ENCODE assay signal across 14 cellular contexts in genomic region chr7:143325215-143325614, GRCh38. TPM values are rescaled to one million over a fixed set of nuclear protein-coding genes. Genes with fewer than 3 reads are reported as not detected.
DNase-seq lines count a peak whose midpoint lies in the region; ATAC-seq, FAIRE-seq and TF ChIP-seq lines count a peak whose summit lies in the region.
"Had no signal": no experiment of that assay in that cellular context is flagged by ENCODE, and none has a peak within 500 bp of the region (broad histone marks: within the 10 kb centered on the region; RNA-seq: fewer than 3 reads in every experiment).

No MANE protein-coding gene starts in this region.

- H3K79me2 ChIP-seq in GM23248 (ENCODE audit: insufficient read depth): no peaks in the 10 kb centered on the region

- H3K9me2 ChIP-seq in GM23248 (ENCODE audit: insufficient read depth): no peaks in the 10 kb centered on the region

- H2AFZ ChIP-seq in GM23248: no peak overlapping the region

- H3K4me1 ChIP-seq in left lung (no peaks in the 10 kb centered on the region), heart left ventricle (peaks cover 0 to 17% (median 0%) of the 10 kb centered on the region in 12 donors), GM23248 (ENCODE audit: insufficient read depth) (no peaks in the 10 kb centered on the region), small intestine (ENCODE audit: control insufficient read depth in 2 of 2, insufficient read depth in 1 of 2, low read depth in 1 of 2, low read length in 1 of 2) (no peaks in the 10 kb centered on the region)
- H3K4me1 ChIP-seq: uterus had no signal

- ATAC-seq in GM18867 (IDR thresholded peaks at IDR 0.05; ENCODE audit: unreplicated experiment): peak; percentile 77
- ATAC-seq in GM21447 (IDR thresholded peaks at IDR 0.05; ENCODE audit: unreplicated experiment): peak; percentile 62
- peak; percentile 47 for ATAC-seq in HG03457 (IDR thresholded peaks at IDR 0.05; ENCODE audit: unreplicated experiment)
- peak; percentile 19 for ATAC-seq in left lung
- no peak for ATAC-seq in heart left ventricle
- ATAC-seq: naive thymus-derived CD8-positive, alpha-beta T cell; Panc1 had no signal

- 51 to 65% (median 58%) methylated on average over 1 of the region's 1 CpG for WGBS in heart left ventricle, 4 donors
- WGBS in GM23248 (ENCODE audit: low coverage in 1 of 2, low lambda C conversion rate in 2 of 2, missing lambda C conversion rate in 2 of 2), 2 experiments: 36 to 64% methylated on average over 1 of the region's 1 CpG
- WGBS in small intestine, 3 donors: 53 to 86% (median 83%) methylated on average over 1 of the region's 1 CpG

- FAIRE-seq in small intestine (lab: Jason Lieb, UNC): no peak
- FAIRE-seq: GM18507 had no signal

- H3K4me3 ChIP-seq in left lung (no peak overlapping the region), heart left ventricle (no peak overlapping the region), GM23248 (no peak overlapping the region), small intestine (ENCODE audit: low read depth in 1 of 2, low read length in 2 of 2) (no peak overlapping the region)
- H3K4me3 ChIP-seq: breast epithelium, uterus had no signal

- H3K27me3 ChIP-seq in left lung (no peaks in the 10 kb centered on the region), heart left ventricle (no peaks in the 10 kb centered on the region), GM23248 (replicated peaks; ENCODE audit: insufficient read depth) (no peaks in the 10 kb centered on the region), small intestine (ENCODE audit: control insufficient read depth in 2 of 2, insufficient read depth in 2 of 2, low read length in 2 of 2) (no peaks in the 10 kb centered on the region)
- H3K27me3 ChIP-seq: breast epithelium, uterus had no signal

- in situ Hi-C loops in GM23248 (cut with MboI): no loop called here

- no peaks in the 10 kb centered on the region for H3F3A ChIP-seq in GM23248 (ENCODE audit: insufficient read depth)

- no peak overlapping the region for H3K27ac ChIP-seq in left lung
- H3K27ac ChIP-seq in heart left ventricle: no peak overlapping the region
- no peak overlapping the region for H3K27ac ChIP-seq in GM23248
- no peak overlapping the region for H3K27ac ChIP-seq in small intestine (ENCODE audit: low read depth in 1 of 2, low read length in 1 of 2)
- H3K27ac ChIP-seq: breast epithelium, KMS-11, uterus had no signal

- TF ChIP-seq CTCF in left lung (IDR thresholded peaks at IDR 0.05): no peak
- no peak for TF ChIP-seq CTCF in heart left ventricle (IDR thresholded peaks at IDR 0.05)

- DNase-seq in left lung (no peak), SHP77 (lab: John Stamatoyannopoulos, UW) (no peak), heart left ventricle (no peak), GM23248 (no peak), small intestine (no peak)
- DNase-seq: naive thymus-derived CD8-positive, alpha-beta T cell; uterus had no signal

- no peaks in the 10 kb centered on the region for H3K36me3 ChIP-seq in left lung
- H3K36me3 ChIP-seq in heart left ventricle: no peaks in the 10 kb centered on the region
- H3K36me3 ChIP-seq in GM23248 (ENCODE audit: low read depth): no peaks in the 10 kb centered on the region
- no peaks in the 10 kb centered on the region for H3K36me3 ChIP-seq in small intestine (ENCODE audit: control insufficient read depth in 2 of 2, insufficient read depth in 2 of 2, low read length in 2 of 2)
- H3K36me3 ChIP-seq: breast epithelium, uterus had no signal

- intact Hi-C loops in left lung (cut with DNase I) (no loop called here), heart left ventricle (cut with DNase I) (loop anchor here in 2 of 10 donors (10.0 kb wide), 2 partner anchors 90 to 610 kb away; no protein-coding TSS in a partner anchor)

- TF ChIP-seq POLR2A in heart left ventricle (IDR thresholded peaks at IDR 0.05): no peak

- no peaks in the 10 kb centered on the region for H3K9me3 ChIP-seq in left lung
- no peaks in the 10 kb centered on the region for H3K9me3 ChIP-seq in heart left ventricle
- no peaks in the 10 kb centered on the region for H3K9me3 ChIP-seq in GM23248 (ENCODE audit: low read depth)
- H3K9me3 ChIP-seq in small intestine (ENCODE audit: control insufficient read depth, low read depth): no peaks in the 10 kb centered on the region
- H3K9me3 ChIP-seq: breast epithelium, uterus had no signal

- no peak overlapping the region for H3K9ac ChIP-seq in GM23248
- H3K9ac ChIP-seq: KMS-11 had no signal

- H3K4me2 ChIP-seq in GM23248 (ENCODE audit: unreplicated experiment): no peak overlapping the region
- H3K4me2 ChIP-seq: KMS-11 had no signal

- H4K20me1 ChIP-seq in GM23248 (ENCODE audit: insufficient read depth): no peaks in the 10 kb centered on the region

RNA-seq across cellular contexts. Expression of gene CLCN1, which starts 9.3 kb away (rescaled TPM):
- total RNA-seq in left lung (under 1 TPM; 0.08 to 0.09 TPM), heart left ventricle (1 to 10 TPM in 1 of 9 donors, not detected in 8; 1.4 TPM)
- polyA plus RNA-seq in heart left ventricle (under 1 TPM in 1 of 2 donors, not detected in 1; 0.03 TPM), GM23248 (2016; fragmentation: Nextera tagmentation; extraction: Ambion mirVana) (not detected in 2 replicates), small intestine (under 1 TPM in 1 of 3 donors, not detected in 2; 0.19 TPM)
- not detected in 2 replicates for total RNA-seq in GM23248 (2014; rRNA removed; shearing (Covaris generic))
- total RNA-seq: naive thymus-derived CD8-positive, alpha-beta T cell had no signal
- polyA plus RNA-seq: naive thymus-derived CD8-positive, alpha-beta T cell had no signal

RNA-seq across cellular contexts. Expression of gene CASP2, which starts 37.1 kb away (rescaled TPM):
- total RNA-seq in left lung: 10 to 100 TPM; 36.3 to 43.0 TPM
- 10 to 100 TPM in 6 of 9 donors, 1 to 10 TPM in 3; 7.4 to 18.3 (median 13.8) TPM for total RNA-seq in heart left ventricle
- 1 to 10 TPM; 5.4 to 7.0 TPM for polyA plus RNA-seq in heart left ventricle
- total RNA-seq in GM23248 (2014; rRNA removed; shearing (Covaris generic)): 9.2 and 12.9 TPM in 2 replicates
- 12.4 and 13.1 TPM in 2 replicates for polyA plus RNA-seq in GM23248 (2016; fragmentation: Nextera tagmentation; extraction: Ambion mirVana)
- polyA plus RNA-seq in small intestine: 10 to 100 TPM in 1 of 3 donors, 1 to 10 TPM in 2; 4.9 to 10.9 (median 7.2) TPM

RNA-seq across cellular contexts. Expression of gene FAM131B, which starts 37.3 kb away (rescaled TPM):
- total RNA-seq in left lung: 1 to 10 TPM in 1 of 2 donors, under 1 TPM in 1; 0.60 to 1.6 TPM
- under 1 TPM; 0.15 to 0.79 (median 0.42) TPM for total RNA-seq in heart left ventricle
- under 1 TPM; 0.19 to 0.25 TPM for polyA plus RNA-seq in heart left ventricle
- 3.0 TPM in 2 replicates for total RNA-seq in GM23248 (2014; rRNA removed; shearing (Covaris generic))
- 0.50 and 1.1 TPM in 2 replicates for polyA plus RNA-seq in GM23248 (2016; fragmentation: Nextera tagmentation; extraction: Ambion mirVana)
- 1 to 10 TPM in 1 of 3 donors, under 1 TPM in 1, not detected in 1; 0.54 to 3.3 TPM for polyA plus RNA-seq in small intestine

RNA-seq across cellular contexts. Expression of gene TMEM139, which starts 40.5 kb away (rescaled TPM):
- total RNA-seq in left lung: 10 to 100 TPM; 18.5 to 48.1 TPM
- 10 to 100 TPM in 5 of 9 donors, 1 to 10 TPM in 4; 4.5 to 18.4 (median 12.1) TPM for total RNA-seq in heart left ventricle
- polyA plus RNA-seq in heart left ventricle: 10 to 100 TPM in 1 of 2 donors, 1 to 10 TPM in 1; 4.1 to 23.5 TPM
- total RNA-seq in GM23248 (2014; rRNA removed; shearing (Covaris generic)): not detected in 2 replicates
- not detected in 2 replicates for polyA plus RNA-seq in GM23248 (2016; fragmentation: Nextera tagmentation; extraction: Ambion mirVana)
- polyA plus RNA-seq in small intestine: 100 to 1,000 TPM in 1 of 3 donors, 10 to 100 TPM in 2; 35.4 to 127 (median 97.5) TPM

RNA-seq across cellular contexts. Expression of gene ZYX, which starts 55.9 kb away (rescaled TPM):
- total RNA-seq in left lung: 100 to 1,000 TPM; 180 to 307 TPM
- 100 to 1,000 TPM in 4 of 9 donors, 10 to 100 TPM in 5; 59.6 to 217 (median 79.4) TPM for total RNA-seq in heart left ventricle
- 100 to 1,000 TPM in 1 of 2 donors, 10 to 100 TPM in 1; 55.9 to 156 TPM for polyA plus RNA-seq in heart left ventricle
- total RNA-seq in GM23248 (2014; rRNA removed; shearing (Covaris generic)): 140 and 148 TPM in 2 replicates
- polyA plus RNA-seq in GM23248 (2016; fragmentation: Nextera tagmentation; extraction: Ambion mirVana): 380 and 396 TPM in 2 replicates
- 10 to 100 TPM; 50.3 to 73.2 (median 50.8) TPM for polyA plus RNA-seq in small intestine

Comparison
In these comparisons a context has a peak if more than half of its experiments do, and no peak if none do; other contexts are left out.
1. ATAC-seq: peak in GM18867 (single experiment), GM21447 (single experiment), HG03457 (single experiment) and left lung (single experiment); none in heart left ventricle (0 of 4).